25 cellular contexts compared by ENCODE assay signal in genomic region chr5:155556222-155556621, GRCh38.
DNase-seq lines count a peak whose midpoint lies in the region; ATAC-seq, FAIRE-seq and TF ChIP-seq lines count a peak whose summit lies in the region.
"Had no signal": no experiment of that assay in that cellular context is flagged by ENCODE, and none has a peak within 500 bp of the region (broad histone marks: within the 10 kb centered on the region; RNA-seq: fewer than 3 reads in every experiment).

No MANE protein-coding gene starts in this region.

- no peaks in the 10 kb centered on the region for H3K79me1 ChIP-seq in IMR-90 (ENCODE audit: low read depth in 1 of 2, low read length in 2 of 2)

- no peak overlapping the region for H4K91ac ChIP-seq in IMR-90 (ENCODE audit: insufficient read depth, low read depth, low read length)

- TF ChIP-seq CTCF in HepG2 (CRISPR knock-in tag; IDR thresholded peaks at IDR 0.05) = no peak
- no peak for TF ChIP-seq CTCF in right lobe of liver (IDR thresholded peaks at IDR 0.05)
- TF ChIP-seq CTCF in IMR-90 (conservative IDR thresholded peaks at IDR 0.05; ENCODE audit: low read depth, low read length) = no peak
- no peak for TF ChIP-seq CTCF in endothelial cell (IDR thresholded peaks at IDR 0.05; ENCODE audit: unreplicated experiment)

- H4K20me1 ChIP-seq in HepG2 (ENCODE audit: insufficient read depth, low read length) = no peaks in the 10 kb centered on the region
- no peaks in the 10 kb centered on the region for H4K20me1 ChIP-seq in IMR-90 (ENCODE audit: insufficient read depth, low read length)
- H4K20me1 ChIP-seq: BLaER1 had no signal

- H3K27ac ChIP-seq in HepG2 (ENCODE audit: extremely low read length, insufficient read depth, low read length) (no peak overlapping the region), right lobe of liver (no peak overlapping the region), IMR-90 (ENCODE audit: insufficient read depth, low read length) (no peak overlapping the region)
- H3K27ac ChIP-seq: 22Rv1, BLaER1 had no signal

- FAIRE-seq in HepG2 (lab: Jason Lieb, UNC) = no peak
- FAIRE-seq: GM12878, GM12892, GM18507 had no signal

- H3K23ac ChIP-seq in IMR-90 (ENCODE audit: low read depth, low read length) = no peak overlapping the region

- H3K4me2 ChIP-seq in HepG2 (ENCODE audit: low read depth, low read length) (no peak overlapping the region), IMR-90 (ENCODE audit: low read depth, low read length) (no peak overlapping the region)
- H3K4me2 ChIP-seq: BLaER1 had no signal

- H3K4me3 ChIP-seq in HepG2 (replicated peaks in 1 of 3; ENCODE audit: insufficient read depth in 1 of 3, low read depth in 2 of 3, low read length in 3 of 3) (no peak overlapping the region), right lobe of liver (no peak overlapping the region), IMR-90 (ENCODE audit: insufficient read depth, low read depth, low read length) (no peak overlapping the region)
- H3K4me3 ChIP-seq: BLaER1, GM12878 had no signal

- no peak overlapping the region for H2BK20ac ChIP-seq in IMR-90 (ENCODE audit: low read depth, low read length)

- H2AK5ac ChIP-seq in IMR-90 (ENCODE audit: low read depth, low read length) = no peak overlapping the region

- no peak overlapping the region for H3K27ac Mint-ChIP-seq in endothelial cell (ENCODE audit: unreplicated experiment)
- H3K27ac Mint-ChIP-seq: CD14-positive monocyte; CD4-positive, alpha-beta memory T cell; CD4-positive, CD25-positive, alpha-beta regulatory T cell; CD8-positive, alpha-beta memory T cell had no signal

- no peak overlapping the region for H2BK5ac ChIP-seq in IMR-90 (ENCODE audit: low read depth, low read length, poor library complexity, severe bottlenecking)

- no peak overlapping the region for H3K4me3 Mint-ChIP-seq in endothelial cell (ENCODE audit: unreplicated experiment)
- H3K4me3 Mint-ChIP-seq: CD14-positive monocyte; CD4-positive, alpha-beta memory T cell; CD4-positive, CD25-positive, alpha-beta regulatory T cell; CD8-positive, alpha-beta memory T cell had no signal

- H4K5ac ChIP-seq in IMR-90 (ENCODE audit: low read depth, low read length) = no peak overlapping the region

- no peak for TF ChIP-seq POLR2A in HepG2 (IDR thresholded peaks at IDR 0.05; ENCODE audit: insufficient read depth in 1 of 2, low read depth in 2 of 2, low read length in 2 of 2)
- TF ChIP-seq POLR2A in right lobe of liver (IDR thresholded peaks at IDR 0.05) = no peak
- no peak for TF ChIP-seq POLR2A in IMR-90 (IDR thresholded peaks at IDR 0.05; ENCODE audit: low read depth, low read length)

- H3K56ac ChIP-seq in IMR-90 (ENCODE audit: extremely low read depth, insufficient read depth, low read length) = no peak overlapping the region

- no peak overlapping the region for H3K4ac ChIP-seq in IMR-90 (ENCODE audit: low read depth, low read length)

- no peak overlapping the region for H2AK9ac ChIP-seq in IMR-90 (replicated peaks; ENCODE audit: low read depth, low read length, poor library complexity)

- H3K9me1 ChIP-seq in IMR-90 (ENCODE audit: insufficient read depth, low read length) = no peaks in the 10 kb centered on the region

- TF ChIP-seq RAD21 in HepG2 (CRISPR knock-in tag; IDR thresholded peaks at IDR 0.05) (no peak), IMR-90 (IDR thresholded peaks at IDR 0.05; ENCODE audit: low read length) (no peak)

- H3K27me3 ChIP-seq in HepG2 (ENCODE audit: control insufficient read depth in 1 of 2, insufficient read depth in 2 of 2, low read length in 2 of 2) (no peaks in the 10 kb centered on the region), right lobe of liver (no peaks in the 10 kb centered on the region), IMR-90 (ENCODE audit: control insufficient read depth, insufficient read depth, low read length) (no peaks in the 10 kb centered on the region)
- H3K27me3 ChIP-seq: BE2C, BLaER1 had no signal

- no TSS peak for BruUV-seq in HepG2 (replicated peaks; lab: Mats Ljungman, UMichigan)
- BruUV-seq in IMR-90 (replicated peaks; lab: Mats Ljungman, UMichigan) = no TSS peak

- ATAC-seq in HepG2 = no peak
- no peak for ATAC-seq in right lobe of liver
- no peak for ATAC-seq in IMR-90 (ENCODE audit: low read depth)
- no peak for ATAC-seq in Right ventricle myocardium superior (ENCODE audit: poor library complexity)
- ATAC-seq: GM12878 had no signal

- CTCF ChIA-PET in HepG2 (lab: Yijun Ruan, JAX; ENCODE audit: low intra/inter-chr PET ratio, low total read pairs) = no interaction called here
- CTCF ChIA-PET in IMR-90 (lab: Yijun Ruan, JAX) = no interaction called here

- no peak overlapping the region for H3K9ac ChIP-seq in HepG2 (ENCODE audit: insufficient read depth, low read depth, low read length)
- H3K9ac ChIP-seq in IMR-90 (ENCODE audit: low read depth, low read length) = no peak overlapping the region
- H3K9ac ChIP-seq: BLaER1 had no signal

- H2BK15ac ChIP-seq in IMR-90 (ENCODE audit: low read depth, low read length) = no peak overlapping the region

- H3K36me3 ChIP-seq in HepG2 (replicated peaks in 1 of 2; ENCODE audit: control insufficient read depth in 1 of 2, insufficient read depth in 2 of 2, low read length in 2 of 2) = no peaks in the 10 kb centered on the region
- no peaks in the 10 kb centered on the region for H3K36me3 ChIP-seq in right lobe of liver
- H3K36me3 ChIP-seq in IMR-90 (ENCODE audit: control insufficient read depth, insufficient read depth, low read length) = no peaks in the 10 kb centered on the region
- H3K36me3 ChIP-seq: BE2C, BLaER1 had no signal

- no peak overlapping the region for H4K8ac ChIP-seq in IMR-90 (ENCODE audit: low read depth in 2 of 2, low read length in 2 of 2)

- in situ Hi-C loops in HepG2 (cut with HindIII; ENCODE audit: extremely low pct_ligation_motif_present, low pct_unique_long_range_greater_than_20kb) = no loop called here
- in situ Hi-C loops in IMR-90 (cut with MboI; ENCODE audit: low sequenced_read_pairs) = no loop called here

- no peaks in the 10 kb centered on the region for H3K4me1 Mint-ChIP-seq in endothelial cell (ENCODE audit: unreplicated experiment)
- H3K4me1 Mint-ChIP-seq: CD14-positive monocyte; CD4-positive, alpha-beta memory T cell; CD4-positive, CD25-positive, alpha-beta regulatory T cell; CD8-positive, alpha-beta memory T cell had no signal

- H3K36me3 Mint-ChIP-seq in endothelial cell (ENCODE audit: low read depth, unreplicated experiment) = no peaks in the 10 kb centered on the region
- H3K36me3 Mint-ChIP-seq: CD14-positive monocyte; CD4-positive, alpha-beta memory T cell; CD4-positive, CD25-positive, alpha-beta regulatory T cell; CD8-positive, alpha-beta memory T cell had no signal

- H3K4me1 ChIP-seq in HepG2 (ENCODE audit: insufficient read depth, low read length) = no peaks in the 10 kb centered on the region
- H3K4me1 ChIP-seq in right lobe of liver = no peaks in the 10 kb centered on the region
- no peaks in the 10 kb centered on the region for H3K4me1 ChIP-seq in IMR-90 (ENCODE audit: control insufficient read depth, insufficient read depth, low read length)
- H3K4me1 ChIP-seq: BE2C, BLaER1 had no signal

- dilution Hi-C loops in IMR-90 (cut with HindIII; ENCODE audit: low sequenced_read_pairs, unreplicated experiment) = no loop called here

- H3K9me3 ChIP-seq in HepG2 (ENCODE audit: low read length) (no peaks in the 10 kb centered on the region), right lobe of liver (no peaks in the 10 kb centered on the region), IMR-90 (ENCODE audit: control insufficient read depth, insufficient read depth, low read length) (no peaks in the 10 kb centered on the region; the same call in 1 of the 2 replicates)
- H3K9me3 ChIP-seq: BE2C, BLaER1 had no signal

- H2BK120ac ChIP-seq in IMR-90 (ENCODE audit: low read depth, low read length) = no peak overlapping the region

- H3K27me3 Mint-ChIP-seq in endothelial cell (ENCODE audit: unreplicated experiment) = peaks cover 4% of the 10 kb centered on the region
- H3K27me3 Mint-ChIP-seq: CD4-positive, alpha-beta memory T cell; CD4-positive, CD25-positive, alpha-beta regulatory T cell had no signal

- no peaks in the 10 kb centered on the region for H3K79me2 ChIP-seq in HepG2 (ENCODE audit: insufficient read depth, low read length)

- intact Hi-C loops in HepG2 (cut with micrococcal nuclease; ENCODE audit: unreplicated experiment) = no loop called here
- intact Hi-C loops in right lobe of liver (cut with DNase I) = no loop called here
- intact Hi-C loops in IMR-90 (cut with micrococcal nuclease) = no loop called here
- intact Hi-C loops in Right ventricle myocardium superior (cut with DNase I) = no loop called here

- H3K9me3 Mint-ChIP-seq in endothelial cell (ENCODE audit: unreplicated experiment) = no peaks in the 10 kb centered on the region

- POLR2A ChIA-PET in HepG2 (lab: Yijun Ruan, JAX) = no interaction called here
- POLR2A ChIA-PET in IMR-90 (lab: Charles Lee; ENCODE audit: unreplicated experiment) = no interaction called here

- no peak overlapping the region for H3K18ac ChIP-seq in IMR-90 (ENCODE audit: low read depth, low read length)

- no peak overlapping the region for H2AFZ ChIP-seq in HepG2 (ENCODE audit: low read length)
- H2AFZ ChIP-seq in IMR-90 (replicated peaks; ENCODE audit: low read length, poor library complexity) = no peak overlapping the region

- TF ChIP-seq EP300 in HepG2 (IDR thresholded peaks at IDR 0.05; ENCODE audit: low read depth in 2 of 2, low read length in 2 of 2) (no peak), HepG2 (CRISPR knock-in tag; IDR thresholded peaks at IDR 0.05; ENCODE audit: borderline replicate concordance) (no peak)

- DNase-seq in HepG2 (ENCODE audit: low spot score) = no peak
- DNase-seq in right lobe of liver = no peak
- no peak for DNase-seq in IMR-90
- no peak for DNase-seq in endothelial cell (ENCODE audit: low spot score)
- no peak for DNase-seq in Right ventricle myocardium superior
- DNase-seq: ACHN; BE2C; C1 segment of cervical spinal cord; CD4-positive, alpha-beta memory T cell; CD4-positive, CD25-positive, alpha-beta regulatory T cell; CD8-positive, alpha-beta memory T cell; COR-L47; DMS 273 treated with DMSO at 0.1 percent for 48 hours; DMS153; DMS53; DMS79; DND-41; EL; GDM1 had no signal

- no peak overlapping the region for H3K14ac ChIP-seq in IMR-90 (replicated peaks; ENCODE audit: low read depth, low read length)

- 22% methylated on average over 1 of the region's 1 CpG for WGBS in HepG2 (ENCODE audit: low lambda C conversion rate)
- WGBS in right lobe of liver (ENCODE audit: insufficient coverage, low coverage, low lambda C conversion rate, missing lambda C conversion rate) = 52% methylated on average over 1 of the region's 1 CpG
- no CpG with 5 or more reads among the region's 1 CpG for WGBS in IMR-90 (ENCODE audit: extremely low coverage in 2 of 2, insufficient read length in 1 of 2), 2 experiments

TF ChIP-seq in HepG2, 621 proteins besides CTCF, POLR2A, EP300 and RAD21 (continues in another document):
- no peak for TF ChIP-seq ZNF672 (CRISPR knock-in tag; IDR thresholded peaks at IDR 0.05)
- TF ChIP-seq MAFK (conservative IDR thresholded peaks at IDR 0.05 in 1 of 2, IDR thresholded peaks at IDR 0.05 in 1 of 2; ENCODE audit: low read length in 2 of 2) = peak; percentile 41 to 87; a peak in 3 of 4 replicates

TF ChIP-seq in IMR-90, 13 proteins besides CTCF, POLR2A, EP300 and RAD21 (continues in another document):
- peak; percentile 78 for TF ChIP-seq MAFK (IDR thresholded peaks at IDR 0.05; ENCODE audit: low read depth, low read length)
- no peak for TF ChIP-seq SMC3 (IDR thresholded peaks at IDR 0.05; ENCODE audit: low read depth, low read length)
